In the genomic region with DNA sequence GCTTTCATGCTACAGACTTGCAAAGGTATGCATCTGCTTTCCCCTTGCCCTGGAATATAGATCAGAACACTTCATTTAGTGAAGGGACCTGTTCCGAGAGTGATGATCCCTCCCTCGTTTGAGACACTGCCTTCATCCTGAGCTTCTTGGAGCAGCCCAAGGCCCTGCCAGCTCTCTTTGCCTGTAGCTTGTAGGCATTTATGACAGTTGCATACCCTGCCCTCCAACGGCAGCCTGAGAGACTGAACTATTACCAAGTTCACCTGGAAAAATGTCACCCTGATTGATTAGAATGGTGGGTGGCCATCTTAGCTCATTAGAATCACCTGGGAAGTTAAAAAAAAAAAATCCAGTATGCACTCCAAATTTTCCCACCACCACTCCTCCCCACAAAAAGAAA, we compare ENCODE assay signal across 8 cellular contexts. TPM values are rescaled to one million over a fixed set of nuclear protein-coding genes. Genes with fewer than 3 reads are reported as not detected.
DNase-seq lines count a peak whose midpoint lies in the region; ATAC-seq and TF ChIP-seq lines count a peak whose summit lies in the region.

No MANE protein-coding gene starts in this region.

- no peak overlapping the region for H3K23ac ChIP-seq in trophoblast cell (ENCODE audit: low read length)

- H3K36me3 ChIP-seq in CD8-positive, alpha-beta T cell (ENCODE audit: insufficient read depth, low read length): no peaks in the 10 kb centered on the region
- no peaks in the 10 kb centered on the region for H3K36me3 ChIP-seq in trophoblast cell (ENCODE audit: control insufficient read depth in 1 of 2, insufficient read depth in 2 of 2, low read length in 2 of 2)

- no peaks in the 10 kb centered on the region for H3K79me1 ChIP-seq in trophoblast cell (ENCODE audit: low read length)

- peaks cover 43% of the 10 kb centered on the region for H3K27me3 Mint-ChIP-seq in CD8-positive, alpha-beta T cell (ENCODE audit: low read depth)
- H3K27me3 Mint-ChIP-seq in osteocyte (ENCODE audit: unreplicated experiment): peaks cover 4% of the 10 kb centered on the region

- H2BK12ac ChIP-seq in trophoblast cell (ENCODE audit: low read length): no peak overlapping the region

- no peak overlapping the region for H3K4me2 ChIP-seq in trophoblast cell (ENCODE audit: low read length)

- H3K4me3 Mint-ChIP-seq in CD8-positive, alpha-beta T cell: peak overlapping the region; percentile 49
- peak overlapping the region; percentile 95 for H3K4me3 Mint-ChIP-seq in osteocyte (ENCODE audit: unreplicated experiment)

- no peak overlapping the region for H4K91ac ChIP-seq in trophoblast cell (ENCODE audit: low read depth, low read length)

- no peak overlapping the region for H4K8ac ChIP-seq in trophoblast cell (ENCODE audit: low read depth, low read length)

- no peaks in the 10 kb centered on the region for H3K36me3 Mint-ChIP-seq in CD8-positive, alpha-beta T cell
- H3K36me3 Mint-ChIP-seq in osteocyte (ENCODE audit: unreplicated experiment): no peaks in the 10 kb centered on the region

- H3K27me3 ChIP-seq in CD8-positive, alpha-beta T cell (ENCODE audit: insufficient read depth, low read length): peaks cover 12% of the 10 kb centered on the region
- peaks cover 10% of the 10 kb centered on the region for H3K27me3 ChIP-seq in trophoblast cell (ENCODE audit: insufficient read depth, low read length)

- CTCF ChIA-PET in CD8-positive, alpha-beta T cell (lab: Charles Lee): interaction anchor here (5.3 kb wide), 1 partner anchor 192 kb away, joined by 67 read pairs; no protein-coding TSS in a partner anchor

- no peak overlapping the region for H3K27ac Mint-ChIP-seq in CD8-positive, alpha-beta T cell
- no peak overlapping the region for H3K27ac Mint-ChIP-seq in osteocyte (ENCODE audit: unreplicated experiment)

- peaks cover 5% of the 10 kb centered on the region for H3K4me1 ChIP-seq in CD8-positive, alpha-beta T cell (ENCODE audit: insufficient read depth, low read length)
- H3K4me1 ChIP-seq in trophoblast cell (ENCODE audit: control insufficient read depth in 1 of 2, insufficient read depth in 2 of 2, low read length in 2 of 2): peaks cover 4 to 12% of the 10 kb centered on the region in 2 experiments

- POLR2A ChIA-PET in CD8-positive, alpha-beta T cell (lab: Charles Lee): interaction anchor here (0.6 to 1.0 kb wide), 2 partner anchors 53 to 75 kb away, joined by 3 to 4 read pairs; no protein-coding TSS in a partner anchor

- no peak overlapping the region for H2AK5ac ChIP-seq in trophoblast cell (ENCODE audit: low read length)

- no peak overlapping the region for H3K27ac ChIP-seq in CD8-positive, alpha-beta T cell (ENCODE audit: low read depth, low read length)
- no peak overlapping the region for H3K27ac ChIP-seq in trophoblast cell (ENCODE audit: low read depth, low read length)

- H3K4me1 Mint-ChIP-seq in CD8-positive, alpha-beta T cell (ENCODE audit: low read depth): peaks cover 14% of the 10 kb centered on the region
- peaks cover 16% of the 10 kb centered on the region for H3K4me1 Mint-ChIP-seq in osteocyte (ENCODE audit: unreplicated experiment)

- H3K79me2 ChIP-seq in trophoblast cell (ENCODE audit: control insufficient read depth, insufficient read depth, low read length, poor library complexity): no peaks in the 10 kb centered on the region

- no peaks in the 10 kb centered on the region for H3K9me3 ChIP-seq in CD8-positive, alpha-beta T cell (ENCODE audit: low read length)
- H3K9me3 ChIP-seq in trophoblast cell (ENCODE audit: insufficient read depth, low read depth, low read length): no peaks in the 10 kb centered on the region

- no peak for TF ChIP-seq CTCF in CD8-positive, alpha-beta T cell (IDR thresholded peaks at IDR 0.05)
- peak; percentile 18 for TF ChIP-seq CTCF in epithelial cell of proximal tubule (conservative IDR thresholded peaks at IDR 0.05; ENCODE audit: low read depth, low read length)
- no peak for TF ChIP-seq CTCF in osteocyte (IDR thresholded peaks at IDR 0.05)

- H3K9me3 Mint-ChIP-seq in CD8-positive, alpha-beta T cell: no peaks in the 10 kb centered on the region
- no peaks in the 10 kb centered on the region for H3K9me3 Mint-ChIP-seq in osteocyte (ENCODE audit: unreplicated experiment)

- no peak for ATAC-seq in CD8-positive, alpha-beta T cell

- H3K14ac ChIP-seq in trophoblast cell (ENCODE audit: low read length): no peak overlapping the region

- no peak overlapping the region for H2BK5ac ChIP-seq in trophoblast cell (ENCODE audit: low read depth, low read length, poor library complexity)

- WGBS in trophoblast cell (ENCODE audit: extremely low coverage, insufficient coverage, insufficient read length): no CpG with 5 or more reads among the region's 3 CpGs

- no peak overlapping the region for H4K12ac ChIP-seq in trophoblast cell (ENCODE audit: low read depth, low read length)

- no peak overlapping the region for H2BK120ac ChIP-seq in trophoblast cell (ENCODE audit: insufficient read depth, low read length, poor library complexity)

- no peak overlapping the region for H2AFZ ChIP-seq in trophoblast cell (ENCODE audit: insufficient read depth, low read length, poor library complexity)

- H3K18ac ChIP-seq in trophoblast cell (ENCODE audit: low read length): no peak overlapping the region

- H3K4me3 ChIP-seq in CD8-positive, alpha-beta T cell (ENCODE audit: low read depth, low read length): no peak overlapping the region
- H3K4me3 ChIP-seq in epithelial cell of proximal tubule (ENCODE audit: low read depth, low read length): peak overlapping the region; percentile 78
- no peak overlapping the region for H3K4me3 ChIP-seq in trophoblast cell (ENCODE audit: low read depth, low read length)

- intact Hi-C loops in CD8-positive, alpha-beta T cell (cut with DNase I, micrococcal nuclease): no loop called here

- H3K9ac ChIP-seq in trophoblast cell (ENCODE audit: low read length): no peak overlapping the region

- no peak for DNase-seq in CD8-positive, alpha-beta T cell
- DNase-seq in NCI-H69 (lab: John Stamatoyannopoulos, UW) (peak; percentile 35), epithelial cell of proximal tubule (ENCODE audit: low read depth) (no peak), osteocyte (ENCODE audit: extremely low spot score, unreplicated experiment) (no peak), MV-4-11 (lab: John Stamatoyannopoulos, UW) (no peak), GM03348 (ENCODE audit: low spot score) (no peak), D341Med (ENCODE audit: low spot score) (no peak), trophoblast cell (no peak)

- H3K4ac ChIP-seq in trophoblast cell (ENCODE audit: low read depth, low read length): no peak overlapping the region

RNA-seq across cellular contexts. Expression of a gene that starts 1.5 kb away (rescaled TPM):
- 10 to 100 TPM in 1 of 2 experiments, 1 to 10 TPM in 1; 7.0 to 11.7 TPM for total RNA-seq in CD8-positive, alpha-beta T cell
- total RNA-seq in epithelial cell of proximal tubule: 43.0 and 47.5 TPM in 2 replicates
- 44.2 and 47.9 TPM in 2 replicates for total RNA-seq in osteocyte
- polyA plus RNA-seq in trophoblast cell (2013): 18.1 and 20.6 TPM in 2 replicates

RNA-seq across cellular contexts. Expression of a gene that starts 54.9 kb away (rescaled TPM):
- 10 to 100 TPM; 22.5 to 23.0 TPM for total RNA-seq in CD8-positive, alpha-beta T cell
- total RNA-seq in epithelial cell of proximal tubule (23.9 and 30.6 TPM in 2 replicates), osteocyte (43.3 and 43.5 TPM in 2 replicates)
- polyA plus RNA-seq in trophoblast cell (2013): 17.5 and 17.8 TPM in 2 replicates
